ENCODE assay signal across 26 cellular contexts in the genomic region with DNA sequence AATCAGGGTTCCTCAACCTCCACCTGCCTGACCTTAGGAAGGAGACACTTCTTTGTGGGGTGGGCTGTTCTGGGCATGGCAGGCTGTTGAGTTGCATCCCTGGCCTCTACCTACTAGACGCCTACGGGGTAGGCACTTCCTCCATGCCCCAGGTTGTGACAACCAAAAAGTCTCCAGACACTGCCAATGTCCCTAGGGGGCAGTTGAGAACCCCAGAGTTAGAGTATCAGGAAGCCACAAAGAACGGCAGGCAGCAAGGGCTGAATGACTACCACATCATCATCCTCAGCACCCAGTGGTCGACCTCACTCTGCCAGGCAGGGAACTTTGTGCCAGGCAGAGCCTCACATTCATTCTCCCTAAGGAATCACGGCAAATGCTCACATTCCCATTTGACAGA. TPM values are rescaled to one million over a fixed set of nuclear protein-coding genes. Genes with fewer than 3 reads are reported as not detected.
A peak's percentile ranks its signal among the peaks of the same experiment; 100 is the strongest.
DNase-seq lines count a peak whose midpoint lies in the region; ATAC-seq and TF ChIP-seq lines count a peak whose summit lies in the region.
"Had no signal": no experiment of that assay in that cellular context is flagged by ENCODE, and none has a peak within 500 bp of the region (broad histone marks: within the 10 kb centered on the region; RNA-seq: fewer than 3 reads in every experiment).

No MANE protein-coding gene starts in this region.

- in situ Hi-C loops in GM13976 (cut with MboI; ENCODE audit: low sequenced_read_pairs, unreplicated experiment), result no loop called here

- H3K9me3 Mint-ChIP-seq in Calu3 (ENCODE audit: low read depth, unreplicated experiment), result no peaks in the 10 kb centered on the region
- H3K9me3 Mint-ChIP-seq in activated T-helper 17 cell treated with anti-CD3 and anti-CD28 coated beads, Interleukin-2, amount 50 U/mL, for 72 hours, result no peaks in the 10 kb centered on the region
- H3K9me3 Mint-ChIP-seq: activated naive CD4-positive, alpha-beta T cell treated with anti-CD3 and anti-CD28 coated beads for 36 hours; CD4-positive, CD25-positive, alpha-beta regulatory T cell; stimulated activated naive CD8-positive, alpha-beta T cell treated with anti-CD3 and anti-CD28 coated beads, Interleukin-15, Interleukin-2, amounts not matched to agents 100 ng/mL and 50 ng/mL, for 24 hours had no signal

- TF ChIP-seq CTCF in Calu3 (IDR thresholded peaks at IDR 0.05; ENCODE audit: unreplicated experiment) (no peak), suprapubic skin (IDR thresholded peaks at IDR 0.05) (no peak), upper lobe of right lung (IDR thresholded peaks at IDR 0.05) (no peak), GM13976 (IDR thresholded peaks at IDR 0.05; ENCODE audit: borderline replicate concordance, control extremely low read depth, extremely low read depth, insufficient read depth, missing control alignments) (no peak)

- H3K4me3 ChIP-seq in suprapubic skin, result no peak overlapping the region
- H3K4me3 ChIP-seq in upper lobe of right lung, result no peak overlapping the region
- H3K4me3 ChIP-seq: GM12878, HAP-1, hepatocyte, K562, MG63, tibial nerve had no signal

- H3K9me3 ChIP-seq in T-helper 17 cell (ENCODE audit: control insufficient read depth, low read length, poor library complexity, severe bottlenecking) (no peaks in the 10 kb centered on the region), suprapubic skin (no peaks in the 10 kb centered on the region), upper lobe of right lung (no peaks in the 10 kb centered on the region)
- H3K9me3 ChIP-seq: esophagus squamous epithelium, HAP-1, MG63, tibial nerve had no signal

- H3K4me1 ChIP-seq in suprapubic skin (peaks cover 89% of the 10 kb centered on the region), upper lobe of right lung (peaks cover 13% of the 10 kb centered on the region)
- H3K4me1 ChIP-seq: HAP-1 had no signal

- H3K36me3 Mint-ChIP-seq in Calu3 (ENCODE audit: insufficient read depth, unreplicated experiment) (peaks cover 100% of the 10 kb centered on the region), T-helper 17 cell (ENCODE audit: low read depth) (no peaks in the 10 kb centered on the region)
- H3K36me3 Mint-ChIP-seq in activated T-helper 17 cell treated with anti-CD3 and anti-CD28 coated beads, Interleukin-2, amount 50 U/mL, for 72 hours (ENCODE audit: low read depth), result no peaks in the 10 kb centered on the region
- H3K36me3 Mint-ChIP-seq: activated CD8-positive, alpha-beta memory T cell treated with anti-CD3 and anti-CD28 coated beads, Interleukin-2, amount 10 ng/mL, durations not matched to agents 7 days and 5 days; CD4-positive, CD25-positive, alpha-beta regulatory T cell had no signal

- CTCF ChIA-PET in Calu3 (lab: Charles Lee), result interaction anchor here (0.6 to 3.8 kb wide), 9 partner anchors 7 to 832 kb away, joined by 3 to 17 read pairs (median 3); no protein-coding TSS in a partner anchor

- WGBS in suprapubic skin, result 66% methylated on average over 3 of the region's 5 CpGs

- H3K36me3 ChIP-seq in suprapubic skin (no peaks in the 10 kb centered on the region), upper lobe of right lung (no peaks in the 10 kb centered on the region)
- H3K36me3 ChIP-seq: esophagus squamous epithelium, HAP-1, MG63, tibial nerve had no signal

- TF ChIP-seq POLR2A in suprapubic skin (IDR thresholded peaks at IDR 0.05), result no peak

- no peaks in the 10 kb centered on the region for H3K27me3 ChIP-seq in suprapubic skin
- H3K27me3 ChIP-seq in upper lobe of right lung, result no peaks in the 10 kb centered on the region
- H3K27me3 ChIP-seq: esophagus squamous epithelium, hepatocyte, MG63, tibial nerve had no signal

- peak overlapping the region; percentile 99 for H3K27ac ChIP-seq in epithelial cell of prostate
- H3K27ac ChIP-seq in suprapubic skin, result peak overlapping the region; percentile 46
- no peak overlapping the region for H3K27ac ChIP-seq in upper lobe of right lung
- H3K27ac ChIP-seq: hepatocyte had no signal

- ATAC-seq in T-helper 17 cell (no peak), upper lobe of right lung (no peak)
- ATAC-seq in activated T-helper 17 cell treated with anti-CD3 and anti-CD28 coated beads, Interleukin-2, amount 50 U/mL, for 72 hours (replicated peaks), result no peak
- ATAC-seq: activated CD8-positive, alpha-beta memory T cell treated with anti-CD3 and anti-CD28 coated beads, Interleukin-2, amount 10 ng/mL, durations not matched to agents 7 days and 5 days; GM12878; K562 had no signal

- no TSS peak for BruUV-seq in Calu3 (replicated peaks; lab: Mats Ljungman, UMichigan)

- peaks cover 98% of the 10 kb centered on the region for H3K4me1 Mint-ChIP-seq in Calu3 (ENCODE audit: low read depth, unreplicated experiment)
- H3K4me1 Mint-ChIP-seq in T-helper 17 cell, result peaks cover 13% of the 10 kb centered on the region
- H3K4me1 Mint-ChIP-seq in activated T-helper 17 cell treated with anti-CD3 and anti-CD28 coated beads, Interleukin-2, amount 50 U/mL, for 72 hours, result no peaks in the 10 kb centered on the region
- H3K4me1 Mint-ChIP-seq: activated CD8-positive, alpha-beta memory T cell treated with anti-CD3 and anti-CD28 coated beads, Interleukin-2, amount 10 ng/mL, durations not matched to agents 7 days and 5 days had no signal

- intact Hi-C loops in Calu3 (cut with micrococcal nuclease; ENCODE audit: unreplicated experiment), result no loop called here
- intact Hi-C loops in upper lobe of right lung (cut with DNase I), result no loop called here

- H3K27me3 Mint-ChIP-seq in Calu3 (ENCODE audit: unreplicated experiment), result no peaks in the 10 kb centered on the region
- H3K27me3 Mint-ChIP-seq in T-helper 17 cell, result peaks cover 12% of the 10 kb centered on the region
- no peaks in the 10 kb centered on the region for H3K27me3 Mint-ChIP-seq in activated T-helper 17 cell treated with anti-CD3 and anti-CD28 coated beads, Interleukin-2, amount 50 U/mL, for 72 hours
- H3K27me3 Mint-ChIP-seq: activated CD8-positive, alpha-beta memory T cell treated with anti-CD3 and anti-CD28 coated beads, Interleukin-2, amount 10 ng/mL, durations not matched to agents 7 days and 5 days; stimulated activated naive CD8-positive, alpha-beta T cell treated with anti-CD3 and anti-CD28 coated beads, Interleukin-15, Interleukin-2, amounts not matched to agents 100 ng/mL and 50 ng/mL, for 24 hours had no signal

- DNase-seq in Calu3, result no peak
- no peak for DNase-seq in T-helper 17 cell
- DNase-seq in epithelial cell of prostate (ENCODE audit: low read depth, low spot score), result no peak
- no peak for DNase-seq in suprapubic skin (ENCODE audit: low spot score in 2 of 2)
- no peak for DNase-seq in NCI-H510A treated with DMSO at 0.1 percent for 48 hours (lab: John Stamatoyannopoulos, UW)
- DNase-seq in upper lobe of right lung, result no peak
- no peak for DNase-seq in GM13976 (ENCODE audit: low spot score)
- DNase-seq: activated CD4-positive, CD25-positive, alpha-beta regulatory T cell; activated CD8-positive, alpha-beta memory T cell treated with anti-CD3 and anti-CD28 coated beads, Interleukin-2, amount 10 ng/mL, durations not matched to agents 7 days and 5 days; activated naive CD4-positive, alpha-beta T cell treated with anti-CD3 and anti-CD28 coated beads for 36 hours; activated T-cell treated with anti-CD3 and anti-CD28 coated beads, Interleukin-2, amount 50 U/mL, for 48 hours; CD4-positive, CD25-positive, alpha-beta regulatory T cell; cortex of kidney; esophagus squamous epithelium; foreskin melanocyte; mesendoderm; MG63; NCI-H1417 treated with DMSO at 0.1 percent for 48 hours; NCI-H345 had no signal

- H3K27ac Mint-ChIP-seq in Calu3 (ENCODE audit: unreplicated experiment), result peak overlapping the region; percentile 97
- H3K27ac Mint-ChIP-seq in T-helper 17 cell, result peak overlapping the region; percentile 87
- no peak overlapping the region for H3K27ac Mint-ChIP-seq in activated T-helper 17 cell treated with anti-CD3 and anti-CD28 coated beads, Interleukin-2, amount 50 U/mL, for 72 hours
- H3K27ac Mint-ChIP-seq: activated CD8-positive, alpha-beta memory T cell treated with anti-CD3 and anti-CD28 coated beads, Interleukin-2, amount 10 ng/mL, durations not matched to agents 7 days and 5 days; activated naive CD4-positive, alpha-beta T cell treated with anti-CD3 and anti-CD28 coated beads for 36 hours; stimulated activated naive CD8-positive, alpha-beta T cell treated with anti-CD3 and anti-CD28 coated beads, Interleukin-15, Interleukin-2, amounts not matched to agents 100 ng/mL and 50 ng/mL, for 24 hours had no signal

- no peak for TF ChIP-seq EP300 in suprapubic skin (IDR thresholded peaks at IDR 0.05)

- H3K4me3 Mint-ChIP-seq in Calu3 (ENCODE audit: low read depth, unreplicated experiment), result peak overlapping the region; percentile 88
- H3K4me3 Mint-ChIP-seq in T-helper 17 cell, result no peak overlapping the region
- no peak overlapping the region for H3K4me3 Mint-ChIP-seq in activated T-helper 17 cell treated with anti-CD3 and anti-CD28 coated beads, Interleukin-2, amount 50 U/mL, for 72 hours
- H3K4me3 Mint-ChIP-seq: activated CD8-positive, alpha-beta memory T cell treated with anti-CD3 and anti-CD28 coated beads, Interleukin-2, amount 10 ng/mL, durations not matched to agents 7 days and 5 days; activated naive CD4-positive, alpha-beta T cell treated with anti-CD3 and anti-CD28 coated beads for 36 hours; CD4-positive, CD25-positive, alpha-beta regulatory T cell; stimulated activated naive CD8-positive, alpha-beta T cell treated with anti-CD3 and anti-CD28 coated beads, Interleukin-15, Interleukin-2, amounts not matched to agents 100 ng/mL and 50 ng/mL, for 24 hours had no signal

RNA-seq across cellular contexts. Expression of gene PMEPA1, which starts 21.5 kb away (rescaled TPM):
- total RNA-seq in Calu3 (2022) (732 and 1,302 TPM in 2 replicates), T-helper 17 cell (1 to 10 TPM; 4.5 to 5.8 TPM), suprapubic skin (10 to 100 TPM in 3 of 4 donors, 1 to 10 TPM in 1; 9.5 to 20.4 (median 16.2) TPM), upper lobe of right lung (49.1 TPM)
- total RNA-seq in activated T-helper 17 cell treated with anti-CD3 and anti-CD28 coated beads, Interleukin-2, amount 50 U/mL, for 72 hours, result 1 to 10 TPM; 1.6 to 2.3 TPM

Comparison
In these comparisons a context has a peak if more than half of its experiments do, and no peak if none do; other contexts are left out.
1. RNA of gene PMEPA1, which starts 21.5 kb away (total RNA-seq): 732 to 1,302 TPM in Calu3; 49.1 TPM in upper lobe of right lung (single experiment), 9.5 to 20.4 TPM in suprapubic skin, 4.5 to 5.8 TPM in T-helper 17 cell and 1.6 to 2.3 TPM in activated T-helper 17 cell treated with anti-CD3 and anti-CD28 coated beads, Interleukin-2, amount 50 U/mL, for 72 hours; every median in the first group is over 10 times any median in the second.